28 cellular contexts compared by ENCODE assay signal in genomic region chr7:35399216-35399615, GRCh38.
A peak's percentile ranks its signal among the peaks of the same experiment; 100 is the strongest.
DNase-seq lines count a peak whose midpoint lies in the region; ATAC-seq, FAIRE-seq and TF ChIP-seq lines count a peak whose summit lies in the region.
"Had no signal": no experiment of that assay in that cellular context is flagged by ENCODE, and none has a peak within 500 bp of the region (broad histone marks: within the 10 kb centered on the region; RNA-seq: fewer than 3 reads in every experiment).

No MANE protein-coding gene starts in this region.

- H4K20me1 ChIP-seq in Karpas-422 (ENCODE audit: insufficient read depth, low read depth, low read length) = no peaks in the 10 kb centered on the region
- H4K20me1 ChIP-seq: BLaER1 had no signal

- no peaks in the 10 kb centered on the region for H3K9me2 ChIP-seq in Karpas-422 (replicated peaks; ENCODE audit: insufficient read depth, low read length)

- H3K27me3 ChIP-seq in right cardiac atrium (ENCODE audit: control insufficient read depth, insufficient read depth) (no peaks in the 10 kb centered on the region), Karpas-422 (ENCODE audit: low read length) (no peaks in the 10 kb centered on the region), left ventricle myocardium inferior (ENCODE audit: low read depth) (no peaks in the 10 kb centered on the region), ascending aorta (no peaks in the 10 kb centered on the region)
- H3K27me3 ChIP-seq: BE2C, BLaER1 had no signal

- H3K36me3 Mint-ChIP-seq in nephron progenitor cell (ENCODE audit: low read depth) = no peaks in the 10 kb centered on the region
- H3K36me3 Mint-ChIP-seq: CD14-positive monocyte; CD4-positive, alpha-beta memory T cell; CD4-positive, CD25-positive, alpha-beta regulatory T cell; CD8-positive, alpha-beta memory T cell had no signal

- H3K36me3 ChIP-seq in Karpas-422 (ENCODE audit: insufficient read depth, low read length) (no peaks in the 10 kb centered on the region), left ventricle myocardium inferior (no peaks in the 10 kb centered on the region), ascending aorta (no peaks in the 10 kb centered on the region)
- H3K36me3 ChIP-seq: BE2C, BLaER1 had no signal

- H3K27me3 Mint-ChIP-seq in nephron progenitor cell (ENCODE audit: low read depth, poor library complexity) = peaks cover 24% of the 10 kb centered on the region
- H3K27me3 Mint-ChIP-seq: CD4-positive, CD25-positive, alpha-beta regulatory T cell had no signal

- no peak overlapping the region for H3K4me3 Mint-ChIP-seq in nephron progenitor cell
- H3K4me3 Mint-ChIP-seq: CD14-positive monocyte; CD4-positive, alpha-beta memory T cell; CD4-positive, CD25-positive, alpha-beta regulatory T cell; CD8-positive, alpha-beta memory T cell had no signal

- TF ChIP-seq CTCF in left ventricle myocardium inferior (IDR thresholded peaks at IDR 0.05; ENCODE audit: borderline replicate concordance) (no peak), nephron progenitor cell (IDR thresholded peaks at IDR 0.05) (no peak), ascending aorta (IDR thresholded peaks at IDR 0.05) (no peak)

- no peak for TF ChIP-seq POLR2A in H54 (IDR thresholded peaks at IDR 0.05; ENCODE audit: low read depth, low read length)

- no peaks in the 10 kb centered on the region for H3K4me1 ChIP-seq in right cardiac atrium (ENCODE audit: control insufficient read depth, insufficient read depth, low read length)
- H3K4me1 ChIP-seq in Karpas-422 (ENCODE audit: low read length) = no peaks in the 10 kb centered on the region
- peaks cover 28% of the 10 kb centered on the region for H3K4me1 ChIP-seq in left ventricle myocardium inferior
- H3K4me1 ChIP-seq in ascending aorta = no peaks in the 10 kb centered on the region
- H3K4me1 ChIP-seq: BE2C had no signal

- H3K9ac ChIP-seq in Karpas-422 (ENCODE audit: low read length) = no peak overlapping the region
- H3K9ac ChIP-seq: BLaER1 had no signal

- no peak overlapping the region for H3K4me3 ChIP-seq in right cardiac atrium (ENCODE audit: low read length)
- H3K4me3 ChIP-seq in Karpas-422 (ENCODE audit: low read length) = no peak overlapping the region
- H3K4me3 ChIP-seq in left ventricle myocardium inferior = no peak overlapping the region
- no peak overlapping the region for H3K4me3 ChIP-seq in ascending aorta
- H3K4me3 ChIP-seq: BLaER1, GM12878 had no signal

- H2AFZ ChIP-seq in Karpas-422 (ENCODE audit: low read length) = no peak overlapping the region

- peak; percentile 72 for ATAC-seq in Right ventricle myocardium superior (ENCODE audit: poor library complexity)
- ATAC-seq in right cardiac atrium = no peak
- ATAC-seq: GM12878 had no signal

- FAIRE-seq in H54 (lab: Jason Lieb, UNC) = no peak
- FAIRE-seq: A204.1, GM12878, GM12892, GM18507 had no signal

- peaks cover 5% of the 10 kb centered on the region for H3K9me3 Mint-ChIP-seq in nephron progenitor cell
- H3K9me3 Mint-ChIP-seq: CD4-positive, alpha-beta memory T cell; CD8-positive, alpha-beta memory T cell had no signal

- H3K9me3 ChIP-seq in right cardiac atrium (ENCODE audit: control insufficient read depth, low read length) (no peaks in the 10 kb centered on the region), Karpas-422 (ENCODE audit: low read length) (no peaks in the 10 kb centered on the region), left ventricle myocardium inferior (replicated peaks) (no peaks in the 10 kb centered on the region), ascending aorta (no peaks in the 10 kb centered on the region)
- H3K9me3 ChIP-seq: BE2C, BLaER1 had no signal

- H3K27ac ChIP-seq in right cardiac atrium (ENCODE audit: low read length) (no peak overlapping the region), Karpas-422 (ENCODE audit: low read length) (no peak overlapping the region), left ventricle myocardium inferior (replicated peaks) (peak overlapping the region; percentile 48), ascending aorta (no peak overlapping the region)
- H3K27ac ChIP-seq: BLaER1 had no signal

- no peak for DNase-seq in Right ventricle myocardium superior
- no peak for DNase-seq in right cardiac atrium
- peak; percentile 28 for DNase-seq in Karpas-422
- no peak for DNase-seq in left ventricle myocardium inferior
- DNase-seq in nephron progenitor cell = no peak
- DNase-seq in H54 (ENCODE audit: insufficient read length, low spot score) = no peak
- DNase-seq in ascending aorta (ENCODE audit: low spot score in 2 of 2) = no peak
- DNase-seq: 8988T; ACHN; BE2C; C1 segment of cervical spinal cord; CD4-positive, alpha-beta memory T cell; CD4-positive, CD25-positive, alpha-beta regulatory T cell; CD8-positive, alpha-beta memory T cell; COR-L47; DMS 273 treated with DMSO at 0.1 percent for 48 hours; DMS153; DMS53; DMS79; DND-41; EL; GDM1 had no signal

- no peaks in the 10 kb centered on the region for H3K79me2 ChIP-seq in Karpas-422 (ENCODE audit: low read length)

- intact Hi-C loops in Right ventricle myocardium superior (cut with DNase I) (no loop called here), right cardiac atrium (cut with DNase I) (no loop called here), left ventricle myocardium inferior (cut with micrococcal nuclease) (no loop called here), ascending aorta (cut with DNase I) (no loop called here)

- peaks cover 20% of the 10 kb centered on the region for H3K4me1 Mint-ChIP-seq in nephron progenitor cell
- H3K4me1 Mint-ChIP-seq: CD14-positive monocyte; CD4-positive, alpha-beta memory T cell; CD4-positive, CD25-positive, alpha-beta regulatory T cell; CD8-positive, alpha-beta memory T cell had no signal

- no peak overlapping the region for H3K4me2 ChIP-seq in Karpas-422 (ENCODE audit: low read depth, low read length, poor library complexity, severe bottlenecking)
- H3K4me2 ChIP-seq: BLaER1 had no signal

- H3K27ac Mint-ChIP-seq in nephron progenitor cell = peak overlapping the region; percentile 12
- H3K27ac Mint-ChIP-seq: CD4-positive, alpha-beta memory T cell; CD4-positive, CD25-positive, alpha-beta regulatory T cell; CD8-positive, alpha-beta memory T cell had no signal
